Comparison of ENCODE assay signal across 13 cellular contexts in the genomic region with DNA sequence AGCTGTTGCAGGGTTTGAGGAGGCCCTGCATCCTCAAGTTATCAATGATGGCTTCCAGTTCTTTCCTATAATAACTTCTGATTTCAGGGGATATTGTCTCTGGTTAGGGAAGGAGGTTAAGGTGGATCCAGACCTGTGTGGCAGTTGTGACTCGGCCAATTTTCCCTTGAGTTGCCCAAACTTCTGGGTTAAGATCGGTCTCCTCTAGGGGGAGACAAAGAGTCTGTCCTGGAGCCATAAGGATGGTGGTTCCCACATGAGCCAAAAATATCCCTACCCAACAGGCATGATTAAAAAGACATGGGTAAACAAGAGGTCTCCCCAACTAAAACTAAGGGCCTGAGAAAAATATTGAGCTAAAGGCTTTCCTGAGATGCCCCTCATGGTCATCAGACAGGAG.
DNase-seq lines count a peak whose midpoint lies in the region; ATAC-seq and TF ChIP-seq lines count a peak whose summit lies in the region.
"Had no signal": no experiment of that assay in that cellular context is flagged by ENCODE, and none has a peak within 500 bp of the region (broad histone marks: within the 10 kb centered on the region; RNA-seq: fewer than 3 reads in every experiment).

No MANE protein-coding gene starts in this region.

- H3K4me1 ChIP-seq in spleen, result no peaks in the 10 kb centered on the region
- H3K4me1 ChIP-seq: stomach had no signal

- peaks cover 0 to 3% (median 0%) of the 10 kb centered on the region in 7 donors for H3K27me3 ChIP-seq in spleen (replicated peaks in 1 of 7)

- H3K4me3 ChIP-seq in astrocyte of the spinal cord (ENCODE audit: low read depth, low read length) (no peak overlapping the region), spleen (no peak overlapping the region)
- H3K4me3 ChIP-seq: lung, stomach had no signal

- H3K36me3 ChIP-seq in spleen, result no peaks in the 10 kb centered on the region
- H3K36me3 ChIP-seq: stomach had no signal

- DNase-seq in NCI-H82 (lab: John Stamatoyannopoulos, UW), result peak; percentile 7
- no peak for DNase-seq in NCI-H82 treated with DMSO at 0.1 percent for 48 hours (lab: John Stamatoyannopoulos, UW; ENCODE audit: unreplicated experiment)
- peak; percentile 5 for DNase-seq in HT-29 (ENCODE audit: low spot score)
- no peak for DNase-seq in astrocyte of the spinal cord (ENCODE audit: low read depth, low spot score)
- no peak for DNase-seq in progenitor cell of endocrine pancreas (ENCODE audit: low spot score, unreplicated experiment)
- DNase-seq in spleen, result no peak
- DNase-seq: NCI-H187, NCI-H774, stomach had no signal

- H3K36me3 Mint-ChIP-seq in progenitor cell of endocrine pancreas (ENCODE audit: insufficient read depth), result no peaks in the 10 kb centered on the region

- no peak overlapping the region for H3K27ac Mint-ChIP-seq in progenitor cell of endocrine pancreas
- H3K27ac Mint-ChIP-seq: dendritic cell treated with granulocyte-macrophage colony-stimulating factor and Interleukin-4, amounts not matched to agents 40 ng/mL and 50 ng/mL, for 4 days had no signal

- no peaks in the 10 kb centered on the region for H3K4me1 Mint-ChIP-seq in progenitor cell of endocrine pancreas (ENCODE audit: low read depth)

- no peak overlapping the region for H3K4me3 Mint-ChIP-seq in progenitor cell of endocrine pancreas (ENCODE audit: low read depth)
- H3K4me3 Mint-ChIP-seq: dendritic cell treated with granulocyte-macrophage colony-stimulating factor and Interleukin-4, amounts not matched to agents 40 ng/mL and 50 ng/mL, for 4 days had no signal

- ATAC-seq in HG03135 (IDR thresholded peaks at IDR 0.05; ENCODE audit: unreplicated experiment), result no peak
- no peak for ATAC-seq in HG03378 (IDR thresholded peaks at IDR 0.05; ENCODE audit: unreplicated experiment)

- H3K27me3 Mint-ChIP-seq in progenitor cell of endocrine pancreas, result peaks cover 5% of the 10 kb centered on the region

- TF ChIP-seq CTCF in astrocyte of the spinal cord (IDR thresholded peaks at IDR 0.05; ENCODE audit: low read depth, low read length) (peak; percentile 32), progenitor cell of endocrine pancreas (IDR thresholded peaks at IDR 0.05; ENCODE audit: unreplicated experiment) (peak; percentile 19), spleen (IDR thresholded peaks at IDR 0.05 in 8 of 11, conservative IDR thresholded peaks at IDR 0.05 in 3 of 11) (no peak)

- H3K9me3 ChIP-seq in spleen, result peaks cover 0 to 20% (median 0%) of the 10 kb centered on the region in 8 donors

- 86 to 100% (median 91%) methylated on average over 2 of the region's 2 CpGs for WGBS in spleen, 5 donors

- in situ Hi-C loops in astrocyte of the spinal cord (cut with HindIII; ENCODE audit: low sequenced_read_pairs), result loop anchor here (25.0 kb wide), 1 partner anchor 172 kb away; no protein-coding TSS in a partner anchor

- H3K27ac ChIP-seq in spleen, result no peak overlapping the region
- H3K27ac ChIP-seq: stomach had no signal

- intact Hi-C loops in spleen (cut with DNase I; ENCODE audit: low total_unique reads), result no loop called here

- TF ChIP-seq POLR2A in spleen (IDR thresholded peaks at IDR 0.05), result no peak

- peaks cover 4% of the 10 kb centered on the region for H3K9me3 Mint-ChIP-seq in progenitor cell of endocrine pancreas (ENCODE audit: low read depth)
- H3K9me3 Mint-ChIP-seq: dendritic cell treated with granulocyte-macrophage colony-stimulating factor and Interleukin-4, amounts not matched to agents 40 ng/mL and 50 ng/mL, for 4 days had no signal

Comparison
In these comparisons a context has a peak if more than half of its experiments do, and no peak if none do; other contexts are left out.
1. DNase-seq: peak in NCI-H82 (single experiment) and HT-29 (single experiment); none in NCI-H82 treated with DMSO at 0.1 percent for 48 hours (single experiment), astrocyte of the spinal cord (single experiment), progenitor cell of endocrine pancreas (single experiment) and spleen (single experiment).
2. CTCF ChIP-seq: peak in astrocyte of the spinal cord (single experiment) and progenitor cell of endocrine pancreas (single experiment); none in spleen (0 of 11).